Comparison of ENCODE assay signal across 26 cellular contexts in the genomic region with DNA sequence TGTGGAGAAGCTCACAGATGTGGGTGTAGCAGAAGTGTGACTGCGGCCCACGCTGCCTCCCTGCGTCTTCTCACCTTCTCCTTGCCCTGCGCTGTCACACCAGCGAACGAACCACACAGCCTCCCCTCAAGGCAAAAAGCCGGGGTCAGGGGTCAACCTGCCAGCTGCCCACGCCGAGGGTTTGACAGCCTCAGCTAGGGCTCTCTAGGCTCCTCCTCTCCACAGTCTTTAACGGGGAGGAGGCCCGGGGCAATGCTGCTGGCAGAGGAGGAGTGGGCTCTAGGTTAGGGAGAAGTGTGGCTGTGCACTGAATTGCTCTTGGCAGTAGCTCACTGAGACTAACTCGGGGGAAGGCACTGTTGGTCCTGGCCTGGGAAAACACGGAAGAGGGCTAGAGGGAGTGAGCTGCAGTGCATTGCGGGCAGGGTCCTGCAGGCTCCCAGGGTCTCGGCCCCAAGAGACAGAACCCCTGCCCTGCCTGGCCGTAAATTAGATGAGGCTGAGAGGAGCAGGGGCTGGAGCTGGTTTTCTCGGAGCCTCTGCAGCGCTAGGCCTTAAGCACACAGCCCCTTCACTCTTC. TPM values are rescaled to one million over a fixed set of nuclear protein-coding genes. Genes with fewer than 3 reads are reported as not detected.
DNase-seq lines count a peak whose midpoint lies in the region; ATAC-seq and TF ChIP-seq lines count a peak whose summit lies in the region.
"Had no signal": no experiment of that assay in that cellular context is flagged by ENCODE, and none has a peak within 500 bp of the region (broad histone marks: within the 10 kb centered on the region; RNA-seq: fewer than 3 reads in every experiment).

No MANE protein-coding gene starts in this region.

- no peak for DNase-seq in CD4-positive, alpha-beta T cell
- DNase-seq in neural crest cell (ENCODE audit: low read depth, low spot score), result peak; percentile 75
- no peak for DNase-seq in endothelial cell (ENCODE audit: low spot score)
- DNase-seq in effector CD4-positive, alpha-beta T cell, result no peak
- no peak for DNase-seq in GF-D8 (lab: John Stamatoyannopoulos, UW)
- DNase-seq: aorta; caudate nucleus; cortex of kidney; HFFc6; hippocampal formation; immature natural killer cell; left ventricle myocardium inferior; NCI-H1436 treated with DMSO at 0.1 percent for 48 hours; NCI-H446; NCI-H774; RPMI8226; small intestine; stimulated activated CD4-positive, alpha-beta T cell treated with anti-CD3 and anti-CD28 coated beads, Interleukin-1b, Interleukin-23, amount 100 ng/mL, for 48 hours had no signal

- intact Hi-C loops in CD4-positive, alpha-beta T cell (cut with DNase I, micrococcal nuclease), result no loop called here

- ATAC-seq in CD4-positive, alpha-beta T cell (ENCODE audit: poor library complexity), result no peak
- ATAC-seq: activated naive CD4-positive, alpha-beta T cell treated with anti-CD3 and anti-CD28 coated beads, Interleukin-2, amount 50 U/mL, for 72 hours; gastroesophageal sphincter had no signal

- H3K4me3 Mint-ChIP-seq in CD4-positive, alpha-beta T cell, result peak overlapping the region; percentile 67
- H3K4me3 Mint-ChIP-seq in brain, result peak overlapping the region in 4 of 5 experiments; percentile 15 to 80 (median 34)
- H3K4me3 Mint-ChIP-seq in neural crest cell, result peak overlapping the region; percentile 89
- H3K4me3 Mint-ChIP-seq in endothelial cell (ENCODE audit: unreplicated experiment), result no peak overlapping the region
- H3K4me3 Mint-ChIP-seq: activated T-helper 1 cell treated with anti-CD3 and anti-CD28 coated beads, Interleukin-12 subunit alpha, Interleukin-12 subunit beta, Interleukin-2, Interleukin-4 antibody, amounts not matched to agents 30 ng/mL and 10 ng/mL and 1 ng/mL, durations not matched to agents 14 hours and 24 hours and 36 hours; CD14-positive monocyte; HFFc6; immature natural killer cell had no signal

- H3K9me3 Mint-ChIP-seq in CD4-positive, alpha-beta T cell, result no peaks in the 10 kb centered on the region
- H3K9me3 Mint-ChIP-seq in brain, result peaks cover 0 to 2% (median 0%) of the 10 kb centered on the region in 5 experiments
- H3K9me3 Mint-ChIP-seq in neural crest cell, result no peaks in the 10 kb centered on the region
- no peaks in the 10 kb centered on the region for H3K9me3 Mint-ChIP-seq in endothelial cell (ENCODE audit: unreplicated experiment)
- H3K9me3 Mint-ChIP-seq: activated naive CD4-positive, alpha-beta T cell treated with anti-CD3 and anti-CD28 coated beads, Interleukin-2, amount 50 U/mL, for 72 hours; activated T-helper 1 cell treated with anti-CD3 and anti-CD28 coated beads, Interleukin-12 subunit alpha, Interleukin-12 subunit beta, Interleukin-2, Interleukin-4 antibody, amounts not matched to agents 30 ng/mL and 10 ng/mL and 1 ng/mL, durations not matched to agents 14 hours and 24 hours and 36 hours; CD14-positive monocyte; HFFc6; immature natural killer cell had no signal

- peaks cover 9% of the 10 kb centered on the region for H3K4me1 Mint-ChIP-seq in CD4-positive, alpha-beta T cell (ENCODE audit: low read depth)
- H3K4me1 Mint-ChIP-seq in brain (peaks cover 39% of the 10 kb centered on the region), neural crest cell (peaks cover 38% of the 10 kb centered on the region), endothelial cell (ENCODE audit: unreplicated experiment) (peaks cover 28% of the 10 kb centered on the region)

- peak overlapping the region; percentile 62 for H3K27ac Mint-ChIP-seq in CD4-positive, alpha-beta T cell
- H3K27ac Mint-ChIP-seq in brain (peak overlapping the region in 3 of 5 experiments; percentile 24 to 75 (median 50)), neural crest cell (ENCODE audit: unreplicated experiment) (peak overlapping the region; percentile 78), endothelial cell (ENCODE audit: unreplicated experiment) (no peak overlapping the region)
- H3K27ac Mint-ChIP-seq: activated naive CD4-positive, alpha-beta T cell treated with anti-CD3 and anti-CD28 coated beads, Interleukin-2, amount 50 U/mL, for 72 hours; activated T-helper 1 cell treated with anti-CD3 and anti-CD28 coated beads, Interleukin-12 subunit alpha, Interleukin-12 subunit beta, Interleukin-2, Interleukin-4 antibody, amounts not matched to agents 30 ng/mL and 10 ng/mL and 1 ng/mL, durations not matched to agents 14 hours and 24 hours and 36 hours; HFFc6 had no signal

- peaks cover 5 to 8% of the 10 kb centered on the region in 2 experiments; a peak in 2 of 3 replicates for H3K36me3 ChIP-seq in HEK293 (ENCODE audit: control insufficient read depth in 2 of 2, insufficient read depth in 1 of 2, low read length in 2 of 2)

- POLR2A ChIA-PET in CD4-positive, alpha-beta T cell (lab: Charles Lee), result no interaction called here
- POLR2A ChIA-PET in HEK293 (lab: Yijun Ruan, JAX), result interaction anchor here (0.7 to 1.0 kb wide), 2 partner anchors 14 to 73 kb away, joined by 3 read pairs; no protein-coding TSS in a partner anchor

- H3K27me3 Mint-ChIP-seq in CD4-positive, alpha-beta T cell, result no peaks in the 10 kb centered on the region
- H3K27me3 Mint-ChIP-seq in brain (peaks cover 8% of the 10 kb centered on the region), neural crest cell (ENCODE audit: low read depth) (no peaks in the 10 kb centered on the region), endothelial cell (ENCODE audit: unreplicated experiment) (peaks cover 2% of the 10 kb centered on the region)

- H3K36me3 Mint-ChIP-seq in CD4-positive, alpha-beta T cell (ENCODE audit: low read depth), result peaks cover 30% of the 10 kb centered on the region
- H3K36me3 Mint-ChIP-seq in brain (peaks cover 15% of the 10 kb centered on the region), neural crest cell (ENCODE audit: low read depth) (peaks cover 7% of the 10 kb centered on the region), endothelial cell (ENCODE audit: low read depth, unreplicated experiment) (peaks cover 7% of the 10 kb centered on the region)

- H3K9me3 ChIP-seq in CD4-positive, alpha-beta T cell (ENCODE audit: control insufficient read depth, low read length), result no peaks in the 10 kb centered on the region
- H3K9me3 ChIP-seq in HEK293 (ENCODE audit: control insufficient read depth, insufficient read depth, low read depth, low read length), result no peaks in the 10 kb centered on the region
- H3K9me3 ChIP-seq: gastroesophageal sphincter, left ventricle myocardium inferior, upper lobe of left lung had no signal

- no peaks in the 10 kb centered on the region for H3K4me1 ChIP-seq in HEK293 (ENCODE audit: control insufficient read depth, insufficient read depth, low read length)

- no peaks in the 10 kb centered on the region for H3K27me3 ChIP-seq in CD4-positive, alpha-beta T cell (ENCODE audit: control insufficient read depth, insufficient read depth, low read length)
- H3K27me3 ChIP-seq: gastroesophageal sphincter, upper lobe of left lung had no signal

- no peak overlapping the region for H3K4me3 ChIP-seq in HEK293 (ENCODE audit: low read depth, low read length)
- H3K4me3 ChIP-seq: gastroesophageal sphincter, left ventricle myocardium inferior, SK-N-MC, upper lobe of left lung had no signal

- H3K27ac ChIP-seq in CD4-positive, alpha-beta T cell (ENCODE audit: low read depth, low read length), result no peak overlapping the region
- H3K27ac ChIP-seq in HEK293 (ENCODE audit: extremely low read depth, low read depth, low read length), result no peak overlapping the region
- H3K27ac ChIP-seq: gastroesophageal sphincter, left ventricle myocardium inferior, SK-N-MC, upper lobe of left lung had no signal

- no peak for TF ChIP-seq CTCF in CD4-positive, alpha-beta T cell (IDR thresholded peaks at IDR 0.05)
- TF ChIP-seq CTCF in HEK293 (tag by site-specific recombination; IDR thresholded peaks at IDR 0.05) (no peak), brain (conservative IDR thresholded peaks at IDR 0.05) (no peak), neural crest cell (conservative IDR thresholded peaks at IDR 0.05) (no peak), endothelial cell (IDR thresholded peaks at IDR 0.05; ENCODE audit: unreplicated experiment) (no peak)

- CTCF ChIA-PET in CD4-positive, alpha-beta T cell (lab: Charles Lee), result no interaction called here
- CTCF ChIA-PET in HEK293 (lab: Yijun Ruan, JAX), result no interaction called here

TF ChIP-seq in HEK293, 187 proteins besides CTCF, POLR2A, EP300 and RAD21:
- TF ChIP-seq EGR2 (tag by site-specific recombination; IDR thresholded peaks at IDR 0.05; ENCODE audit: low read depth) (peak; percentile 72), ZFP37 (tag by site-specific recombination; IDR thresholded peaks at IDR 0.05) (no peak), ZFHX2 (tag by site-specific recombination; conservative IDR thresholded peaks at IDR 0.05) (peak; percentile 40)
- TF ChIP-seq, protein P1, sequence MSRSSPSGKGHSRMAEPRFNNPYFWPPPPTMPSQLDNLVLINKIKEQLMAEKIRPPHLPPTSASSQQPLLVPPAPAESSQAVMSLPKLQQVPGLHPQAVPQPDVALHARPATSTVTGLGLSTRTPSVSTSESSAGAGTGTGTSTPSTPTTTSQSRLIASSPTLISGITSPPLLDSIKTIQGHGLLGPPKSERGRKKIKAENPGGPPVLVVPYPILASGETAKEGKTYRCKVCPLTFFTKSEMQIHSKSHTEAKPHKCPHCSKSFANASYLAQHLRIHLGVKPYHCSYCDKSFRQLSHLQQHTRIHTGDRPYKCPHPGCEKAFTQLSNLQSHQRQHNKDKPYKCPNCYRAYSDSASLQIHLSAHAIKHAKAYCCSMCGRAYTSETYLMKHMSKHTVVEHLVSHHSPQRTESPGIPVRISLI (tag by site-specific recombination; IDR thresholded peaks at IDR 0.05), result 0 out of 2 replicates have a peak, but pooled peaks have one; percentile 41

RNA-seq across cellular contexts. Expression of a gene that starts 4.2 kb away (rescaled TPM):
- total RNA-seq in CD4-positive, alpha-beta T cell, result 10 to 100 TPM; 35.9 to 37.6 TPM
- 3.1 TPM for polyA plus RNA-seq in brain (ENCODE audit: insufficient read depth, low read depth, low replicate concordance)
- total RNA-seq in neural crest cell, result 9.0 TPM in 2 replicates
- total RNA-seq in endothelial cell (ENCODE audit: unreplicated experiment), result 10.4 TPM

RNA-seq across cellular contexts. Expression of a gene that starts 21.5 kb away (rescaled TPM):
- 1,000 to 10,000 TPM; 2,499 to 2,682 TPM for total RNA-seq in CD4-positive, alpha-beta T cell
- polyA plus RNA-seq in brain (ENCODE audit: insufficient read depth, low read depth, low replicate concordance), result 2,812 TPM
- 2,359 and 2,449 TPM in 2 replicates for total RNA-seq in neural crest cell
- total RNA-seq in endothelial cell (ENCODE audit: unreplicated experiment), result 2,232 TPM

RNA-seq across cellular contexts. Expression of a gene that starts 42.1 kb away (rescaled TPM):
- 10 to 100 TPM; 21.4 to 24.0 TPM for total RNA-seq in CD4-positive, alpha-beta T cell
- 33.0 TPM for polyA plus RNA-seq in brain (ENCODE audit: insufficient read depth, low read depth, low replicate concordance)
- 34.5 and 39.1 TPM in 2 replicates for total RNA-seq in neural crest cell
- 21.8 TPM for total RNA-seq in endothelial cell (ENCODE audit: unreplicated experiment)
